24 cellular contexts compared by ENCODE assay signal in the genomic region with DNA sequence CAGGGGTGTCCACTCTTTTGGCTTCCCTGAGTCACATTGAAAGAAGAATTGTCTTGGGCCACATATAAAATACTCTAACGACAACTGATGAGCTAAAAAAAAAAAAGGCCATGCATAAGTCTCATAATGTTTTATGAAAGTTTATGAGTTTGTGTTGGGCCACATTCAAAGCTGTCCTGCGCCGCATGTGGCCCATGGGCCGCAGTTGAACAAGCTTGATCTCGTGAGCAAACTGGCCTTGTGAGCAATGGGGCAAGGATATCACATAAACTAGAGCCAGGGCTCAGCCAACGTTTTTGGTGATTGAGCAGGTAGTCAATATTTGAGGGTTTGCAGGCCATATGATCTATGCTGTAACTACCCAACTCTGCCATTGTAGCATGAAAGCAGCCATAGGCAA. TPM values are rescaled to one million over a fixed set of nuclear protein-coding genes. Genes with fewer than 3 reads are reported as not detected.
DNase-seq lines count a peak whose midpoint lies in the region; ATAC-seq, FAIRE-seq and TF ChIP-seq lines count a peak whose summit lies in the region.
"Had no signal": no experiment of that assay in that cellular context is flagged by ENCODE, and none has a peak within 500 bp of the region (broad histone marks: within the 10 kb centered on the region; RNA-seq: fewer than 3 reads in every experiment).

No MANE protein-coding gene starts in this region.

- CTCF ChIA-PET in A549 (lab: Yijun Ruan, JAX), result interaction anchor here (1.0 to 3.0 kb wide), 2 partner anchors 11 to 12 kb away, joined by 4 to 12 read pairs; no protein-coding TSS in a partner anchor

- H3K27me3 ChIP-seq in prostate gland (replicated peaks; ENCODE audit: insufficient read depth), result no peaks in the 10 kb centered on the region
- H3K27me3 ChIP-seq: BE2C had no signal

- peaks cover 8% of the 10 kb centered on the region; the same call in 1 of the 3 replicates for H3K4me1 ChIP-seq in A549
- H3K4me1 ChIP-seq in prostate gland (replicated peaks), result no peaks in the 10 kb centered on the region
- H3K4me1 ChIP-seq: BE2C, BLaER1 had no signal

- no peak for TF ChIP-seq EP300 in A549 (IDR thresholded peaks at IDR 0.05)

- FAIRE-seq in A549 (lab: Jason Lieb, UNC), result peak; percentile 74
- FAIRE-seq: GM12878, GM12892, GM18507 had no signal

- no peak overlapping the region for H3K4me2 ChIP-seq in A549
- H3K4me2 ChIP-seq: BLaER1 had no signal

- H3K4me3 ChIP-seq in A549, result no peak overlapping the region
- no peak overlapping the region for H3K4me3 ChIP-seq in prostate gland
- H3K4me3 ChIP-seq: BLaER1, GM12878 had no signal

- DNase-seq in A549 (ENCODE audit: low read depth in 1 of 2, low spot score in 1 of 2) (no peak), prostate gland (ENCODE audit: low spot score) (peak; percentile 28), NCI-H1092 treated with DMSO at 0.1 percent for 48 hours (lab: John Stamatoyannopoulos, UW) (no peak), NCI-H1694 (lab: John Stamatoyannopoulos, UW) (no peak)
- DNase-seq: ACHN; BE2C; C1 segment of cervical spinal cord; CD4-positive, alpha-beta memory T cell; CD4-positive, CD25-positive, alpha-beta regulatory T cell; CD8-positive, alpha-beta memory T cell; COR-L47; DMS 273 treated with DMSO at 0.1 percent for 48 hours; DMS153; DMS53; DMS79; DND-41; EL; GDM1 had no signal

- 64% methylated on average over 6 of the region's 6 CpGs for WGBS in A549 (ENCODE audit: missing lambda C conversion rate)
- WGBS in prostate gland, result 64% methylated on average over 6 of the region's 6 CpGs

- no peak for TF ChIP-seq RAD21 in A549 (conservative IDR thresholded peaks at IDR 0.05 in 1 of 2, IDR thresholded peaks at IDR 0.05 in 1 of 2)

- H3K27ac ChIP-seq in A549 (no peak overlapping the region), VCaP (peak overlapping the region; percentile 42; the same call in 1 of the 2 replicates), prostate gland (no peak overlapping the region)
- H3K27ac ChIP-seq: 22Rv1, BLaER1 had no signal

- TF ChIP-seq CTCF in A549 (IDR thresholded peaks at IDR 0.05) (no peak), VCaP (conservative IDR thresholded peaks at IDR 0.05) (no peak), prostate gland (IDR thresholded peaks at IDR 0.05) (no peak)

- intact Hi-C loops in prostate gland (cut with DNase I), result no loop called here

- H3K9me3 ChIP-seq in A549, result no peaks in the 10 kb centered on the region
- no peaks in the 10 kb centered on the region for H3K9me3 ChIP-seq in prostate gland
- H3K9me3 ChIP-seq: BE2C, BLaER1 had no signal

- TF ChIP-seq POLR2A in A549 (IDR thresholded peaks at IDR 0.05; ENCODE audit: low read length) (no peak), prostate gland (IDR thresholded peaks at IDR 0.05) (no peak)

- POLR2A ChIA-PET in A549 (lab: Yijun Ruan, JAX), result no interaction called here

- H3K36me3 ChIP-seq in prostate gland, result no peaks in the 10 kb centered on the region
- H3K36me3 ChIP-seq: BE2C, BLaER1 had no signal

- no peak for ATAC-seq in A549
- ATAC-seq: GM12878 had no signal

TF ChIP-seq in A549, 52 proteins besides CTCF, POLR2A, EP300 and RAD21:
- no peak for TF ChIP-seq HDAC2 (IDR thresholded peaks at IDR 0.05)
- TF ChIP-seq, protein P1, sequence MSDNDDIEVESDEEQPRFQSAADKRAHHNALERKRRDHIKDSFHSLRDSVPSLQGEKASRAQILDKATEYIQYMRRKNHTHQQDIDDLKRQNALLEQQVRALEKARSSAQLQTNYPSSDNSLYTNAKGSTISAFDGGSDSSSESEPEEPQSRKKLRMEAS (IDR thresholded peaks at IDR 0.05), result no peak
- no peak for TF ChIP-seq JUN (IDR thresholded peaks at IDR 0.05)
- TF ChIP-seq NPAS2 (CRISPR knock-in tag; IDR thresholded peaks at IDR 0.05; ENCODE audit: borderline replicate concordance), result no peak
- no peak for TF ChIP-seq PHF8 (IDR thresholded peaks at IDR 0.05; ENCODE audit: borderline replicate concordance, low read depth)
- TF ChIP-seq MAZ (IDR thresholded peaks at IDR 0.05; ENCODE audit: borderline replicate concordance, low read depth, low read length), result no peak
- TF ChIP-seq MYC (IDR thresholded peaks at IDR 0.05; ENCODE audit: borderline replicate concordance, low read length), result no peak
- TF ChIP-seq, protein P2, sequence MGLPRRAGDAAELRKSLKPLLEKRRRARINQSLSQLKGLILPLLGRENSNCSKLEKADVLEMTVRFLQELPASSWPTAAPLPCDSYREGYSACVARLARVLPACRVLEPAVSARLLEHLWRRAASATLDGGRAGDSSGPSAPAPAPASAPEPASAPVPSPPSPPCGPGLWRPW (IDR thresholded peaks at IDR 0.05), result no peak
- TF ChIP-seq, protein P3, sequence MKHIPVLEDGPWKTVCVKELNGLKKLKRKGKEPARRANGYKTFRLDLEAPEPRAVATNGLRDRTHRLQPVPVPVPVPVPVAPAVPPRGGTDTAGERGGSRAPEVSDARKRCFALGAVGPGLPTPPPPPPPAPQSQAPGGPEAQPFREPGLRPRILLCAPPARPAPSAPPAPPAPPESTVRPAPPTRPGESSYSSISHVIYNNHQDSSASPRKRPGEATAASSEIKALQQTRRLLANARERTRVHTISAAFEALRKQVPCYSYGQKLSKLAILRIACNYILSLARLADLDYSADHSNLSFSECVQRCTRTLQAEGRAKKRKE (CRISPR knock-in tag; IDR thresholded peaks at IDR 0.05; ENCODE audit: low read depth), result no peak
- TF ChIP-seq HEYL (CRISPR knock-in tag; IDR thresholded peaks at IDR 0.05), result no peak
- TF ChIP-seq, protein P4, sequence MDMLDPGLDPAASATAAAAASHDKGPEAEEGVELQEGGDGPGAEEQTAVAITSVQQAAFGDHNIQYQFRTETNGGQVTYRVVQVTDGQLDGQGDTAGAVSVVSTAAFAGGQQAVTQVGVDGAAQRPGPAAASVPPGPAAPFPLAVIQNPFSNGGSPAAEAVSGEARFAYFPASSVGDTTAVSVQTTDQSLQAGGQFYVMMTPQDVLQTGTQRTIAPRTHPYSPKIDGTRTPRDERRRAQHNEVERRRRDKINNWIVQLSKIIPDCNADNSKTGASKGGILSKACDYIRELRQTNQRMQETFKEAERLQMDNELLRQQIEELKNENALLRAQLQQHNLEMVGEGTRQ (IDR thresholded peaks at IDR 0.05), result no peak
- no peak for TF ChIP-seq RCOR1 (IDR thresholded peaks at IDR 0.05; ENCODE audit: low read depth, low read length)
- TF ChIP-seq, protein P5, sequence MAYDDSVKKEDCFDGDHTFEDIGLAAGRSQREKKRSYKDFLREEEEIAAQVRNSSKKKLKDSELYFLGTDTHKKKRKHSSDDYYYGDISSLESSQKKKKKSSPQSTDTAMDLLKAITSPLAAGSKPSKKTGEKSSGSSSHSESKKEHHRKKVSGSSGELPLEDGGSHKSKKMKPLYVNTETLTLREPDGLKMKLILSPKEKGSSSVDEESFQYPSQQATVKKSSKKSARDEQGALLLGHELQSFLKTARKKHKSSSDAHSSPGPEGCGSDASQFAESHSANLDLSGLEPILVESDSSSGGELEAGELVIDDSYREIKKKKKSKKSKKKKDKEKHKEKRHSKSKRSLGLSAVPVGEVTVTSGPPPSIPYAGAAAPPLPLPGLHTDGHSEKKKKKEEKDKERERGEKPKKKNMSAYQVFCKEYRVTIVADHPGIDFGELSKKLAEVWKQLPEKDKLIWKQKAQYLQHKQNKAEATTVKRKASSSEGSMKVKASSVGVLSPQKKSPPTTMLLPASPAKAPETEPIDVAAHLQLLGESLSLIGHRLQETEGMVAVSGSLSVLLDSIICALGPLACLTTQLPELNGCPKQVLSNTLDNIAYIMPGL (CRISPR knock-in tag; IDR thresholded peaks at IDR 0.05; ENCODE audit: borderline replicate concordance), result no peak
- TF ChIP-seq ZNF302 (CRISPR knock-in tag; IDR thresholded peaks at IDR 0.05), result no peak
- TF ChIP-seq SREBF2 (IDR thresholded peaks at IDR 0.05), result no peak

RNA-seq across cellular contexts. Expression of a gene that starts 44.6 kb away (rescaled TPM):
- polyA plus RNA-seq in A549 (2011; rRNA removed) (21.2 and 27.9 TPM in 2 replicates), A549 (2017; fragmentation: RNase III; extraction: RNeasy Plus Mini Kit Qiagen cat#74134 plus additional on column Dnase treatment) (14.0 to 16.3 TPM (median 16.1 TPM) in 3 replicates)
- 22.0 and 22.4 TPM in 2 replicates for polyA plus RNA-seq in A549 (2012; cell fraction: cytosol; rRNA removed)
- 99.3 and 118 TPM in 2 replicates for polyA plus RNA-seq in A549 (2012; cell fraction: nucleus; rRNA removed)
- polyA minus RNA-seq in A549 (2011; rRNA and poly(A)+ RNA removed), result 37.0 and 45.6 TPM in 2 replicates
- total RNA-seq in prostate gland, result 10 to 100 TPM; 29.3 to 55.8 TPM
